ENCODE assay signal across 1 cellular context in genomic region chr1:24955779-24956365, GRCh38.
A peak's percentile ranks its signal among the peaks of the same experiment; 100 is the strongest.
TF ChIP-seq lines count a peak whose summit lies in the region.

No MANE protein-coding gene starts in this region.

TF ChIP-seq in H1, 55 proteins besides CTCF, POLR2A, EP300 and RAD21:
- no peak for TF ChIP-seq ATF2 (IDR thresholded peaks at IDR 0.05; ENCODE audit: low read length)
- TF ChIP-seq RBBP5 (IDR thresholded peaks at IDR 0.05; ENCODE audit: borderline replicate concordance, low read depth, low read length) = no peak
- TF ChIP-seq TEAD4 (IDR thresholded peaks at IDR 0.05; ENCODE audit: low read depth, low read length) = 0 out of 2 replicates have a peak, but pooled peaks have one; percentile 39
